Comparison of ENCODE assay signal across 8 cellular contexts in genomic region chr7:51162724-51163329, GRCh38.
A peak's percentile ranks its signal among the peaks of the same experiment; 100 is the strongest.
DNase-seq lines count a peak whose midpoint lies in the region; ATAC-seq and TF ChIP-seq lines count a peak whose summit lies in the region.

No MANE protein-coding gene starts in this region.

- no peaks in the 10 kb centered on the region for H3K36me3 Mint-ChIP-seq in activated CD4-positive, alpha-beta T cell treated with anti-CD3 and anti-CD28 coated beads, Interleukin-2, amount 10 ng/mL, durations not matched to agents 7 days and 5 days (ENCODE audit: low read depth)
- H3K36me3 Mint-ChIP-seq in memory B cell = no peaks in the 10 kb centered on the region

- ATAC-seq in GM19397 (IDR thresholded peaks at IDR 0.05; ENCODE audit: unreplicated experiment) (peak; percentile 91), HG03457 (IDR thresholded peaks at IDR 0.05; ENCODE audit: unreplicated experiment) (peak; percentile 97), memory B cell (ENCODE audit: low read depth) (peak; percentile 78)

- peaks cover 29% of the 10 kb centered on the region for H3K27me3 Mint-ChIP-seq in activated CD4-positive, alpha-beta T cell treated with anti-CD3 and anti-CD28 coated beads, Interleukin-2, amount 10 ng/mL, durations not matched to agents 7 days and 5 days
- peaks cover 10% of the 10 kb centered on the region for H3K27me3 Mint-ChIP-seq in memory B cell

- peaks cover 3% of the 10 kb centered on the region for H3K4me1 Mint-ChIP-seq in activated CD4-positive, alpha-beta T cell treated with anti-CD3 and anti-CD28 coated beads, Interleukin-2, amount 10 ng/mL, durations not matched to agents 7 days and 5 days
- peaks cover 2% of the 10 kb centered on the region for H3K4me1 Mint-ChIP-seq in memory B cell

- TF ChIP-seq CTCF in dorsolateral prefrontal cortex (IDR thresholded peaks at IDR 0.05 in 54 of 56, conservative IDR thresholded peaks at IDR 0.05 in 2 of 56; ENCODE audit: low read depth in 1 of 56, partially characterized antibody in 56 of 56) = peak; percentile 69 to 97 (median 92)

- H3K4me3 Mint-ChIP-seq in activated CD4-positive, alpha-beta T cell treated with anti-CD3 and anti-CD28 coated beads, Interleukin-2, amount 10 ng/mL, durations not matched to agents 7 days and 5 days = no peak overlapping the region
- H3K4me3 Mint-ChIP-seq in memory B cell = no peak overlapping the region

- no peaks in the 10 kb centered on the region for H3K27me3 ChIP-seq in dorsolateral prefrontal cortex

- intact Hi-C loops in dorsolateral prefrontal cortex (cut with DNase I) = loop anchor here (2.0 to 5.0 kb wide), 7 partner anchors 154 to 1021 kb away; partner anchors contain the start of genes GRB10 (in 2 of the 2) and COBL (in 1 of the 2)

- CTCF ChIA-PET in activated CD4-positive, alpha-beta T cell treated with anti-CD3 and anti-CD28 coated beads, Interleukin-2, amount 10 ng/mL, durations not matched to agents 7 days and 5 days (lab: Charles Lee) = interaction anchor here (0.8 to 1.3 kb wide), 8 partner anchors 11 to 688 kb away, joined by 3 to 11 read pairs (median 3); no protein-coding TSS in a partner anchor

- peak overlapping the region in 2 of 59 donors; percentile 2 to 9 for H3K4me3 ChIP-seq in dorsolateral prefrontal cortex

- DNase-seq in CMK (ENCODE audit: low read depth) (peak; percentile 36), NCI-H524 (lab: John Stamatoyannopoulos, UW) (peak; percentile 82 to 92), dorsolateral prefrontal cortex (peak in 9 of 10 donors; percentile 68 to 97 (median 83)), memory B cell (ENCODE audit: low spot score in 2 of 2) (peak; percentile 29 to 52)
- DNase-seq in activated CD4-positive, alpha-beta T cell treated with anti-CD3 and anti-CD28 coated beads, Interleukin-2, amount 10 ng/mL, durations not matched to agents 7 days and 5 days = peak; percentile 82
- peak; percentile 30 to 53 for DNase-seq in stimulated activated CD8-positive, alpha-beta memory T cell treated with anti-CD3 and anti-CD28 coated beads, Interleukin-2, amount 100 ng/mL, for 48 hours (ENCODE audit: low read depth in 2 of 2)

- H3K9me3 Mint-ChIP-seq in activated CD4-positive, alpha-beta T cell treated with anti-CD3 and anti-CD28 coated beads, Interleukin-2, amount 10 ng/mL, durations not matched to agents 7 days and 5 days = no peaks in the 10 kb centered on the region
- H3K9me3 Mint-ChIP-seq in memory B cell = peaks cover 3% of the 10 kb centered on the region

- H3K27ac Mint-ChIP-seq in activated CD4-positive, alpha-beta T cell treated with anti-CD3 and anti-CD28 coated beads, Interleukin-2, amount 10 ng/mL, durations not matched to agents 7 days and 5 days = no peak overlapping the region
- no peak overlapping the region for H3K27ac Mint-ChIP-seq in memory B cell

- POLR2A ChIA-PET in activated CD4-positive, alpha-beta T cell treated with anti-CD3 and anti-CD28 coated beads, Interleukin-2, amount 10 ng/mL, durations not matched to agents 7 days and 5 days (lab: Charles Lee) = no interaction called here

- peak overlapping the region in 55 of 59 donors; percentile 3 to 97 (median 57) for H3K27ac ChIP-seq in dorsolateral prefrontal cortex

Comparison
In these comparisons a context has a peak if more than half of its experiments do, and no peak if none do; other contexts are left out.
1. DNase-seq: peak in every context shown above with its lines; median percentile 87 in NCI-H524; 83 in dorsolateral prefrontal cortex; 82 in activated CD4-positive, alpha-beta T cell treated with anti-CD3 and anti-CD28 coated beads, Interleukin-2, amount 10 ng/mL, durations not matched to agents 7 days and 5 days; 42 in stimulated activated CD8-positive, alpha-beta memory T cell treated with anti-CD3 and anti-CD28 coated beads, Interleukin-2, amount 100 ng/mL, for 48 hours; 40 in memory B cell; 36 in CMK.